ENCODE assay signal across 16 cellular contexts in genomic region chr13:22432690-22433089, GRCh38.
"Had no signal": no experiment of that assay in that cellular context is flagged by ENCODE, and none has a peak within 500 bp of the region (broad histone marks: within the 10 kb centered on the region; RNA-seq: fewer than 3 reads in every experiment).

No MANE protein-coding gene starts in this region.

- H3K27me3 ChIP-seq: ascending aorta, brain microvascular endothelial cell, foreskin keratinocyte, spleen, upper lobe of left lung had no signal

- H3K4me1 ChIP-seq: ascending aorta, foreskin keratinocyte, lower lobe of right lung, spleen had no signal

- ATAC-seq: activated naive CD4-positive, alpha-beta T cell treated with anti-CD3 and anti-CD28 coated beads, Interleukin-2, amount 50 U/mL, for 72 hours; foreskin keratinocyte; lower lobe of right lung; naive thymus-derived CD4-positive, alpha-beta T cell had no signal

- H3K9me3 ChIP-seq: ascending aorta, lower lobe of right lung, upper lobe of left lung had no signal

- H3K36me3 ChIP-seq: ascending aorta, brain microvascular endothelial cell, lower lobe of right lung, spleen, upper lobe of left lung, WERI-Rb-1 had no signal

- H3K27ac ChIP-seq: ascending aorta, brain microvascular endothelial cell, foreskin keratinocyte, lower lobe of right lung, spleen, upper lobe of left lung, WERI-Rb-1 had no signal

- H3K4me3 ChIP-seq: ascending aorta, lower lobe of right lung, spleen, upper lobe of left lung had no signal

- DNase-seq: activated CD4-positive, CD25-positive, alpha-beta regulatory T cell treated with anti-CD3 and anti-CD28 coated beads, Interleukin-2, amount 50 U/mL, for 72 hours; activated T-cell treated with anti-CD3 and anti-CD28 coated beads, Interleukin-2, amount 50 U/mL, for 1 hour; brain microvascular endothelial cell; caudate nucleus; effector memory CD4-positive, alpha-beta T cell; foreskin keratinocyte; lower lobe of right lung; naive thymus-derived CD4-positive, alpha-beta T cell; retina; spleen; stimulated activated CD4-positive, alpha-beta T cell treated with anti-CD3 and anti-CD28 coated beads, Interleukin-4, amount 100 ng/mL, for 1 hour; stimulated activated naive CD4-positive, alpha-beta T cell treated with Interleukin-2 at 50 U/mL for 16 hours; upper lobe of left lung; WERI-Rb-1 had no signal
